11 cellular contexts compared by ENCODE assay signal in genomic region chr5:170330568-170331054, GRCh38. TPM values are rescaled to one million over a fixed set of nuclear protein-coding genes. Genes with fewer than 3 reads are reported as not detected.
DNase-seq lines count a peak whose midpoint lies in the region; ATAC-seq and TF ChIP-seq lines count a peak whose summit lies in the region.
"Had no signal": no experiment of that assay in that cellular context is flagged by ENCODE, and none has a peak within 500 bp of the region (broad histone marks: within the 10 kb centered on the region; RNA-seq: fewer than 3 reads in every experiment).

No MANE protein-coding gene starts in this region.

- TF ChIP-seq POLR2A in NB4 (IDR thresholded peaks at IDR 0.05; ENCODE audit: extremely low read depth, insufficient read length): no peak

- H3K9ac ChIP-seq in skeletal muscle satellite cell (ENCODE audit: low read depth, low read length): no peak overlapping the region

- no peaks in the 10 kb centered on the region for H3K9me3 ChIP-seq in effector memory CD4-positive, alpha-beta T cell (ENCODE audit: control insufficient read depth, low read length)
- H3K9me3 ChIP-seq in skeletal muscle satellite cell (replicated peaks; ENCODE audit: low read length): no peaks in the 10 kb centered on the region

- H3K36me3 ChIP-seq in effector memory CD4-positive, alpha-beta T cell (ENCODE audit: control insufficient read depth, insufficient read depth, low read length): no peaks in the 10 kb centered on the region
- no peaks in the 10 kb centered on the region for H3K36me3 ChIP-seq in skeletal muscle satellite cell (ENCODE audit: insufficient read depth, low read length)

- H3K27me3 ChIP-seq in effector memory CD4-positive, alpha-beta T cell (replicated peaks; ENCODE audit: control insufficient read depth, insufficient read depth, low read length, poor library complexity, severe bottlenecking): no peaks in the 10 kb centered on the region
- H3K27me3 ChIP-seq in skeletal muscle satellite cell (ENCODE audit: control insufficient read depth, insufficient read depth, low read length): peaks cover under 1% of the 10 kb centered on the region

- H3K4me2 ChIP-seq in skeletal muscle satellite cell (ENCODE audit: low read length): peak overlapping the region; percentile 9

- H3K27ac ChIP-seq in effector memory CD4-positive, alpha-beta T cell (ENCODE audit: insufficient read depth, low read length, poor library complexity, severe bottlenecking): peak overlapping the region; percentile 94

- TF ChIP-seq CTCF in GM12864 (IDR thresholded peaks at IDR 0.05; ENCODE audit: low read depth, low read length, missing control alignments) (no peak), NB4 (IDR thresholded peaks at IDR 0.05; ENCODE audit: low read depth, low read length) (no peak), GM10266 (IDR thresholded peaks at IDR 0.05; ENCODE audit: control insufficient read depth, insufficient read depth, low read depth, missing control alignments) (no peak)

- peaks cover 71% of the 10 kb centered on the region for H3K4me1 ChIP-seq in effector memory CD4-positive, alpha-beta T cell (ENCODE audit: control insufficient read depth, insufficient read depth, low read length, poor library complexity, severe bottlenecking)
- peaks cover 4% of the 10 kb centered on the region for H3K4me1 ChIP-seq in skeletal muscle satellite cell (ENCODE audit: control insufficient read depth, insufficient read depth, low read length)

- no peak for ATAC-seq in GM18511 (IDR thresholded peaks at IDR 0.05; ENCODE audit: unreplicated experiment)

- DNase-seq in GM12864 (ENCODE audit: low read depth): no peak
- DNase-seq in NB4 (ENCODE audit: low read depth): peak; percentile 81
- DNase-seq in effector memory CD4-positive, alpha-beta T cell: peak in 1 of 3 donors; percentile 18
- no peak for DNase-seq in SHP77 treated with DMSO at 0.1 percent for 48 hours (lab: John Stamatoyannopoulos, UW)
- DNase-seq in GM10266 (ENCODE audit: extremely low spot score): no peak
- DNase-seq in NCI-H345 treated with DMSO at 0.1 percent for 48 hours (lab: John Stamatoyannopoulos, UW; ENCODE audit: unreplicated experiment): no peak
- DNase-seq: NCI-H774 had no signal

- H3K4me3 ChIP-seq in GM12864 (ENCODE audit: low read depth, low read length) (peak overlapping the region; percentile 41), NB4 (ENCODE audit: low read depth, low read length) (peak overlapping the region; percentile 41), skeletal muscle satellite cell (ENCODE audit: low read length) (no peak overlapping the region)
- H3K4me3 ChIP-seq in effector memory CD4-positive, alpha-beta T cell (ENCODE audit: insufficient read depth, low read depth, low read length, poor library complexity, severe bottlenecking): peak overlapping the region; percentile 4

RNA-seq across cellular contexts. Expression of gene LCP2, which starts 33.0 kb away (rescaled TPM):
- not detected in 2 replicates for total RNA-seq in skeletal muscle satellite cell (2012; rRNA removed)

RNA-seq across cellular contexts. Expression of gene KCNMB1, which starts 58.6 kb away (rescaled TPM):
- total RNA-seq in skeletal muscle satellite cell (2012; rRNA removed): under 0.01 TPM in 1 of 2 replicates, not detected in the other
- total RNA-seq: activated CD8-positive, alpha-beta memory T cell treated with anti-CD3 and anti-CD28 coated beads for 36 hours; H4 had no signal
